ENCODE assay signal across 7 cellular contexts in genomic region chr22:36180038-36180880, GRCh38. TPM values are rescaled to one million over a fixed set of nuclear protein-coding genes. Genes with fewer than 3 reads are reported as not detected.
DNase-seq lines count a peak whose midpoint lies in the region; ATAC-seq, FAIRE-seq and TF ChIP-seq lines count a peak whose summit lies in the region.

No MANE protein-coding gene starts in this region.

- peak; percentile 93 for FAIRE-seq in GM12892 (lab: Jason Lieb, UNC)

- no peak overlapping the region for H3K27ac Mint-ChIP-seq in activated CD4-positive, alpha-beta T cell treated with anti-CD3 and anti-CD28 coated beads for 36 hours

- H3K36me3 Mint-ChIP-seq in activated CD4-positive, alpha-beta T cell treated with anti-CD3 and anti-CD28 coated beads for 36 hours (ENCODE audit: low read depth): peaks cover 2% of the 10 kb centered on the region

- CTCF ChIA-PET in activated CD4-positive, alpha-beta T cell treated with anti-CD3 and anti-CD28 coated beads for 36 hours (lab: Charles Lee): interaction anchor here (0.5 to 3.4 kb wide), 18 partner anchors 9 to 795 kb away, joined by 3 to 30 read pairs (median 4); partner anchors contain the start of genes APOL3 and APOL6

- DNase-seq in GM12892 (ENCODE audit: insufficient read length) (peak; percentile 66), NCI-H1092 treated with DMSO at 0.1 percent for 48 hours (lab: John Stamatoyannopoulos, UW) (peak; percentile 19), cerebellum (ENCODE audit: low spot score) (peak; percentile 31), left lobe of liver (ENCODE audit: low spot score) (peak; percentile 82)
- peak; percentile 92 for DNase-seq in activated CD4-positive, alpha-beta T cell treated with anti-CD3 and anti-CD28 coated beads for 36 hours
- DNase-seq in stimulated activated CD4-positive, alpha-beta T cell treated with anti-CD3 and anti-CD28 coated beads, Interleukin-4, amount 100 ng/mL, for 24 hours: peak; percentile 88

- H3K4me1 Mint-ChIP-seq in activated CD4-positive, alpha-beta T cell treated with anti-CD3 and anti-CD28 coated beads for 36 hours: peaks cover 10% of the 10 kb centered on the region

- TF ChIP-seq POLR2A in GM12892 (IDR thresholded peaks at IDR 0.05; ENCODE audit: low read depth, low read length): no peak

- H3K4me3 Mint-ChIP-seq in activated CD4-positive, alpha-beta T cell treated with anti-CD3 and anti-CD28 coated beads for 36 hours: no peak overlapping the region

- ATAC-seq in activated CD4-positive, alpha-beta T cell treated with anti-CD3 and anti-CD28 coated beads for 36 hours: peak; percentile 99
- peak; percentile 97 for ATAC-seq in left lobe of liver
- ATAC-seq in GM21423 (IDR thresholded peaks at IDR 0.05; ENCODE audit: unreplicated experiment): no peak

- POLR2A ChIA-PET in activated CD4-positive, alpha-beta T cell treated with anti-CD3 and anti-CD28 coated beads for 36 hours (lab: Charles Lee): interaction anchor here (0.5 kb wide), 1 partner anchor 25 kb away, joined by 3 read pairs; no protein-coding TSS in a partner anchor

- H3K27me3 Mint-ChIP-seq in activated CD4-positive, alpha-beta T cell treated with anti-CD3 and anti-CD28 coated beads for 36 hours: no peaks in the 10 kb centered on the region

- H3K9me3 Mint-ChIP-seq in activated CD4-positive, alpha-beta T cell treated with anti-CD3 and anti-CD28 coated beads for 36 hours (ENCODE audit: low read depth): peaks cover 4% of the 10 kb centered on the region

- intact Hi-C loops in activated CD4-positive, alpha-beta T cell treated with anti-CD3 and anti-CD28 coated beads for 36 hours (cut with DNase I, micrococcal nuclease): loop anchor here (1.0 to 5.0 kb wide), 3 partner anchors 35 to 114 kb away; no protein-coding TSS in a partner anchor

RNA-seq across cellular contexts. Expression of gene APOL3, which starts 19.7 kb away (rescaled TPM):
- polyA plus RNA-seq in GM12892 (2012; ENCODE audit: missing spikeins): 46.0 TPM
- total RNA-seq in activated CD4-positive, alpha-beta T cell treated with anti-CD3 and anti-CD28 coated beads for 36 hours: 10 to 100 TPM; 50.6 to 55.4 TPM
- total RNA-seq in cerebellum (2.4 TPM), left lobe of liver (26.9 TPM)

RNA-seq across cellular contexts. Expression of gene APOL4, which starts 21.4 kb away (rescaled TPM):
- 1.5 TPM for polyA plus RNA-seq in GM12892 (2012; ENCODE audit: missing spikeins)
- under 1 TPM; 0.16 to 0.21 TPM for total RNA-seq in activated CD4-positive, alpha-beta T cell treated with anti-CD3 and anti-CD28 coated beads for 36 hours
- total RNA-seq in cerebellum (11.3 TPM), left lobe of liver (0.60 TPM)

RNA-seq across cellular contexts. Expression of gene APOL2, which starts 59.1 kb away (rescaled TPM):
- polyA plus RNA-seq in GM12892 (2012; ENCODE audit: missing spikeins): 61.7 TPM
- 10 to 100 TPM; 64.5 TPM for total RNA-seq in activated CD4-positive, alpha-beta T cell treated with anti-CD3 and anti-CD28 coated beads for 36 hours
- total RNA-seq in cerebellum: 10.3 TPM
- 44.4 TPM for total RNA-seq in left lobe of liver

Comparison
In these comparisons a context has a peak if more than half of its experiments do, and no peak if none do; other contexts are left out.
1. DNase-seq: peak in every context shown above with its lines; median percentile 92 in activated CD4-positive, alpha-beta T cell treated with anti-CD3 and anti-CD28 coated beads for 36 hours; 88 in stimulated activated CD4-positive, alpha-beta T cell treated with anti-CD3 and anti-CD28 coated beads, Interleukin-4, amount 100 ng/mL, for 24 hours; 82 in left lobe of liver; 66 in GM12892; 31 in cerebellum; 19 in NCI-H1092 treated with DMSO at 0.1 percent for 48 hours.